Comparison of ENCODE assay signal across 1 cellular context in the genomic region with DNA sequence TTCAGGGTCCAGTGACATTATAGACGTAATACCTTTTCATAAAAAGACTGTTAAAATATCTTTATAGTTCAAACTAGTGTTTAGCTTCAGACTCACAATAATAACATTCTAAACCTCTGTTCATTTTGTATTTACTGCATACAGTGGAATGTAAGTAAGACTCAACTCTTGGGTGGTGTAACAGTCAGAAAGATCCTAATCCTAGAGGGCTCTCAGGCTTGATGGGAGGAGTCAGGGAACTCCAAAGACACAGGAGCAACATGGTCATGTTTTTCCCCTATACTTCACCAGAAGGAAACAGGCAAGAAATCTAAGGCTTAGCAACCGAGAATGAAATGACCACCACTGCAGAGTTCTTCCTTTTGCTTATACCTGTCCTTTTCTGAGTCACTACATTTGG.
TF ChIP-seq lines count a peak whose summit lies in the region.

No MANE protein-coding gene starts in this region.

TF ChIP-seq in WTC11, 78 proteins besides CTCF, POLR2A, EP300 and RAD21 (continued from another document):
- TF ChIP-seq ATF2 (CRISPR knock-in tag; IDR thresholded peaks at IDR 0.05; ENCODE audit: borderline replicate concordance, low read depth) (no peak), SMAD4 (CRISPR knock-in tag; IDR thresholded peaks at IDR 0.05) (no peak), TP53 (CRISPR knock-in tag; IDR thresholded peaks at IDR 0.05) (no peak), SP1 (CRISPR knock-in tag; conservative IDR thresholded peaks at IDR 0.05) (no peak), MYBL2 (CRISPR knock-in tag; IDR thresholded peaks at IDR 0.05) (no peak)
- TF ChIP-seq, protein P1, sequence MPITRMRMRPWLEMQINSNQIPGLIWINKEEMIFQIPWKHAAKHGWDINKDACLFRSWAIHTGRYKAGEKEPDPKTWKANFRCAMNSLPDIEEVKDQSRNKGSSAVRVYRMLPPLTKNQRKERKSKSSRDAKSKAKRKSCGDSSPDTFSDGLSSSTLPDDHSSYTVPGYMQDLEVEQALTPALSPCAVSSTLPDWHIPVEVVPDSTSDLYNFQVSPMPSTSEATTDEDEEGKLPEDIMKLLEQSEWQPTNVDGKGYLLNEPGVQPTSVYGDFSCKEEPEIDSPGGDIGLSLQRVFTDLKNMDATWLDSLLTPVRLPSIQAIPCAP (CRISPR knock-in tag; IDR thresholded peaks at IDR 0.05): no peak
- TF ChIP-seq, protein P2, sequence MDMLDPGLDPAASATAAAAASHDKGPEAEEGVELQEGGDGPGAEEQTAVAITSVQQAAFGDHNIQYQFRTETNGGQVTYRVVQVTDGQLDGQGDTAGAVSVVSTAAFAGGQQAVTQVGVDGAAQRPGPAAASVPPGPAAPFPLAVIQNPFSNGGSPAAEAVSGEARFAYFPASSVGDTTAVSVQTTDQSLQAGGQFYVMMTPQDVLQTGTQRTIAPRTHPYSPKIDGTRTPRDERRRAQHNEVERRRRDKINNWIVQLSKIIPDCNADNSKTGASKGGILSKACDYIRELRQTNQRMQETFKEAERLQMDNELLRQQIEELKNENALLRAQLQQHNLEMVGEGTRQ (CRISPR knock-in tag; IDR thresholded peaks at IDR 0.05): no peak
- TF ChIP-seq, protein P3, sequence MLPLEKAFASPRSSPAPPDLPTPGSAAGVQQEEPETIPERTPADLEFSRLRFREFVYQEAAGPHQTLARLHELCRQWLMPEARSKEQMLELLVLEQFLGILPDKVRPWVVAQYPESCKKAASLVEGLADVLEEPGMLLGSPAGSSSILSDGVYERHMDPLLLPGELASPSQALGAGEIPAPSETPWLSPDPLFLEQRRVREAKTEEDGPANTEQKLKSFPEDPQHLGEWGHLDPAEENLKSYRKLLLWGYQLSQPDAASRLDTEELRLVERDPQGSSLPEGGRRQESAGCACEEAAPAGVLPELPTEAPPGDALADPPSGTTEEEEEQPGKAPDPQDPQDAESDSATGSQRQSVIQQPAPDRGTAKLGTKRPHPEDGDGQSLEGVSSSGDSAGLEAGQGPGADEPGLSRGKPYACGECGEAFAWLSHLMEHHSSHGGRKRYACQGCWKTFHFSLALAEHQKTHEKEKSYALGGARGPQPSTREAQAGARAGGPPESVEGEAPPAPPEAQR (CRISPR knock-in tag; IDR thresholded peaks at IDR 0.05): no peak
TF ChIP-seq in WTC11: peak in this region for 0.
